In genomic region chr11:6258571-6258998, GRCh38 we compare ENCODE assay signal across 6 cellular contexts. TPM values are rescaled to one million over a fixed set of nuclear protein-coding genes. Genes with fewer than 3 reads are reported as not detected.
DNase-seq lines count a peak whose midpoint lies in the region; ATAC-seq and TF ChIP-seq lines count a peak whose summit lies in the region.

No MANE protein-coding gene starts in this region.

- H3K36me3 Mint-ChIP-seq in nephron progenitor cell (ENCODE audit: low read depth), result no peaks in the 10 kb centered on the region

- H3K4me3 Mint-ChIP-seq in nephron progenitor cell, result peak overlapping the region; percentile 83

- no peaks in the 10 kb centered on the region for H3K9me2 ChIP-seq in PC-9 (ENCODE audit: insufficient read depth)

- POLR2A ChIA-PET in PC-9 (lab: Charles Lee; ENCODE audit: unreplicated experiment), result no interaction called here

- CTCF ChIA-PET in PC-9 (lab: Charles Lee), result no interaction called here

- peak; percentile 57 for DNase-seq in DMS53 treated with DMSO at 0.1 percent for 48 hours (lab: John Stamatoyannopoulos, UW; ENCODE audit: unreplicated experiment)
- DNase-seq in astrocyte of the hippocampus (ENCODE audit: low read depth, low spot score), result peak; percentile 16
- DNase-seq in nephron progenitor cell, result peak; percentile 54
- no peak for DNase-seq in PC-9
- no peak for DNase-seq in 8988T

- no peak overlapping the region for H3K4me2 ChIP-seq in PC-9

- H3K27ac Mint-ChIP-seq in nephron progenitor cell, result no peak overlapping the region

- peaks cover 6% of the 10 kb centered on the region for H3K4me1 Mint-ChIP-seq in nephron progenitor cell

- no peaks in the 10 kb centered on the region for H3K36me3 ChIP-seq in PC-9 (ENCODE audit: low read depth)

- H3K79me2 ChIP-seq in PC-9 (ENCODE audit: low read depth), result no peaks in the 10 kb centered on the region

- no peaks in the 10 kb centered on the region for H3K9me3 ChIP-seq in PC-9 (ENCODE audit: insufficient read depth, low read depth)

- H3K27me3 ChIP-seq in PC-9 (ENCODE audit: insufficient read depth, low read depth), result peaks cover 31% of the 10 kb centered on the region

- no peak for TF ChIP-seq CTCF in nephron progenitor cell (IDR thresholded peaks at IDR 0.05)
- no peak for TF ChIP-seq CTCF in PC-9 (conservative IDR thresholded peaks at IDR 0.05)

- no peak overlapping the region for H3K4me3 ChIP-seq in PC-9

- no peaks in the 10 kb centered on the region for H3K4me1 ChIP-seq in PC-9 (replicated peaks; ENCODE audit: insufficient read depth)

- no TSS peak for BruUV-seq in PC-9 (replicated peaks; lab: Mats Ljungman, UMichigan)

- peaks cover 2% of the 10 kb centered on the region for H3K27me3 Mint-ChIP-seq in nephron progenitor cell (ENCODE audit: low read depth, poor library complexity)

- H4K20me1 ChIP-seq in PC-9 (ENCODE audit: insufficient read depth), result no peaks in the 10 kb centered on the region

- no peak for ATAC-seq in GM18867 (IDR thresholded peaks at IDR 0.05; ENCODE audit: unreplicated experiment)

- no peaks in the 10 kb centered on the region for H3K9me3 Mint-ChIP-seq in nephron progenitor cell

- intact Hi-C loops in PC-9 (cut with micrococcal nuclease; ENCODE audit: unreplicated experiment), result no loop called here

- H3K27ac ChIP-seq in PC-9, result no peak overlapping the region

- H2AFZ ChIP-seq in PC-9, result no peak overlapping the region

- no peaks in the 10 kb centered on the region for H3F3A ChIP-seq in PC-9 (ENCODE audit: insufficient read depth, low read depth)

RNA-seq across cellular contexts. Expression of gene CCKBR, which starts 1.1 kb away (rescaled TPM):
- total RNA-seq in PC-9 (2021), result not detected in 2 replicates

RNA-seq across cellular contexts. Expression of gene CNGA4, which starts 19.7 kb away (rescaled TPM):
- total RNA-seq in PC-9 (2021), result 0.20 TPM in 1 of 2 replicates, not detected in the other

RNA-seq across cellular contexts. Expression of gene FHIP1B, which starts 24.1 kb away (rescaled TPM):
- 21.5 and 22.7 TPM in 2 replicates for total RNA-seq in PC-9 (2021)

RNA-seq across cellular contexts. Expression of gene C11orf42, which starts 53.2 kb away (rescaled TPM):
- total RNA-seq in PC-9 (2021), result not detected in 2 replicates

RNA-seq across cellular contexts. Expression of gene OR52W1, which starts 59.6 kb away (rescaled TPM):
- total RNA-seq in PC-9 (2021), result not detected in 2 replicates

Comparison
In these comparisons a context has a peak if more than half of its experiments do, and no peak if none do; other contexts are left out.
1. DNase-seq: peak in DMS53 treated with DMSO at 0.1 percent for 48 hours (single experiment), astrocyte of the hippocampus (single experiment) and nephron progenitor cell (single experiment); none in PC-9 (0 of 2) and 8988T (single experiment).